In genomic region chr13:98780972-98781869, GRCh38 we compare ENCODE assay signal across 27 cellular contexts. TPM values are rescaled to one million over a fixed set of nuclear protein-coding genes. Genes with fewer than 3 reads are reported as not detected.
"Had no signal": no experiment of that assay in that cellular context is flagged by ENCODE, and none has a peak within 500 bp of the region (broad histone marks: within the 10 kb centered on the region; RNA-seq: fewer than 3 reads in every experiment).

No MANE protein-coding gene starts in this region.

- H3K4me2 ChIP-seq: KMS-11 had no signal

- H3K9me3 ChIP-seq: ascending aorta, body of pancreas had no signal

- H3K4me3 ChIP-seq: ascending aorta, body of pancreas had no signal

- FAIRE-seq: RCC 7860 had no signal

- DNase-seq: activated CD4-positive, alpha-beta T cell treated with anti-CD3 and anti-CD28 coated beads for 48 hours; activated CD4-positive, alpha-beta T cell treated with anti-CD3 and anti-CD28 coated beads, Interleukin-2, amount 50 U/mL, for 4 hours; activated CD4-positive, CD25-positive, alpha-beta regulatory T cell treated with anti-CD3 and anti-CD28 coated beads, Interleukin-2, amount 50 U/mL, for 72 hours; activated CD8-positive, alpha-beta T cell treated with anti-CD3 and anti-CD28 coated beads, Interleukin-2, amount 10 ng/mL, durations not matched to agents 7 days and 5 days; activated effector memory CD4-positive, alpha-beta T cell treated with anti-CD3 and anti-CD28 coated beads, Interleukin-2, amount 50 U/mL, for 16 hours; activated naive CD4-positive, alpha-beta T cell treated with Interleukin-2 at 50 U/mL for 16 hours; activated naive CD8-positive, alpha-beta T cell treated with anti-CD3 and anti-CD28 coated beads, Interleukin-2, amount 50 U/mL, for 24 hours; activated T-cell treated with anti-CD3 and anti-CD28 coated beads, Interleukin-2, amount 50 U/mL, for 24 hours; amniotic stem cell; body of pancreas; MM.1S; NCI-H1105; NCI-H1436; NCI-H1694 treated with DMSO at 0.1 percent for 48 hours; NCI-H2029 treated with DMSO at 0.1 percent for 48 hours; NCI-H446; NCI-H524; PC-3; SIG-M5; T-helper 17 cell; T-helper 9 cell had no signal

- H3K4me1 ChIP-seq: ascending aorta, body of pancreas had no signal

- H3K9me3 Mint-ChIP-seq: activated naive CD8-positive, alpha-beta T cell treated with anti-CD3 and anti-CD28 coated beads, Interleukin-2, amount 50 U/mL, for 24 hours; activated T-cell treated with anti-CD3 and anti-CD28 coated beads, Interleukin-2, amount 50 U/mL, for 24 hours had no signal

- H3K27ac ChIP-seq: ascending aorta, body of pancreas, KMS-11 had no signal

- H3K4me3 Mint-ChIP-seq: activated CD8-positive, alpha-beta T cell treated with anti-CD3 and anti-CD28 coated beads, Interleukin-2, amount 10 ng/mL, durations not matched to agents 7 days and 5 days; activated naive CD8-positive, alpha-beta T cell treated with anti-CD3 and anti-CD28 coated beads, Interleukin-2, amount 50 U/mL, for 24 hours; activated T-cell treated with anti-CD3 and anti-CD28 coated beads, Interleukin-2, amount 50 U/mL, for 24 hours; IgD-negative memory B cell; T-helper 17 cell; WTC11 had no signal

- ATAC-seq: activated CD8-positive, alpha-beta T cell treated with anti-CD3 and anti-CD28 coated beads, Interleukin-2, amount 10 ng/mL, durations not matched to agents 7 days and 5 days; activated naive CD4-positive, alpha-beta T cell treated with anti-CD3 and anti-CD28 coated beads, Interleukin-2, amount 50 U/mL, for 72 hours; activated naive CD8-positive, alpha-beta T cell treated with anti-CD3 and anti-CD28 coated beads, Interleukin-2, amount 50 U/mL, for 24 hours; body of pancreas; PC-3; T-helper 17 cell; WTC11 had no signal

- H3K4me1 Mint-ChIP-seq: activated naive CD8-positive, alpha-beta T cell treated with anti-CD3 and anti-CD28 coated beads, Interleukin-2, amount 50 U/mL, for 24 hours; T-helper 17 cell had no signal

- H3K36me3 Mint-ChIP-seq: activated naive CD4-positive, alpha-beta T cell treated with anti-CD3 and anti-CD28 coated beads, Interleukin-2, amount 50 U/mL, for 72 hours; IgD-negative memory B cell; WTC11 had no signal

- H3K27ac Mint-ChIP-seq: activated CD8-positive, alpha-beta T cell treated with anti-CD3 and anti-CD28 coated beads, Interleukin-2, amount 10 ng/mL, durations not matched to agents 7 days and 5 days; activated naive CD8-positive, alpha-beta T cell treated with anti-CD3 and anti-CD28 coated beads, Interleukin-2, amount 50 U/mL, for 24 hours; activated T-cell treated with anti-CD3 and anti-CD28 coated beads, Interleukin-2, amount 50 U/mL, for 24 hours; T-helper 17 cell; WTC11 had no signal

- H3K9ac ChIP-seq: KMS-11 had no signal

- H3K27me3 ChIP-seq: ascending aorta, body of pancreas had no signal

- H3K36me3 ChIP-seq: ascending aorta had no signal

RNA-seq across cellular contexts. Expression of gene SLC15A1, which starts 28.7 kb away (rescaled TPM):
- total RNA-seq: activated CD8-positive, alpha-beta T cell treated with anti-CD3 and anti-CD28 coated beads, Interleukin-2, amount 10 ng/mL, durations not matched to agents 7 days and 5 days; activated naive CD4-positive, alpha-beta T cell treated with anti-CD3 and anti-CD28 coated beads, Interleukin-2, amount 50 U/mL, for 72 hours; ascending aorta; T-helper 17 cell had no signal
- polyA plus RNA-seq: IgD-negative memory B cell had no signal
